1 cellular context compared by ENCODE assay signal in the genomic region with DNA sequence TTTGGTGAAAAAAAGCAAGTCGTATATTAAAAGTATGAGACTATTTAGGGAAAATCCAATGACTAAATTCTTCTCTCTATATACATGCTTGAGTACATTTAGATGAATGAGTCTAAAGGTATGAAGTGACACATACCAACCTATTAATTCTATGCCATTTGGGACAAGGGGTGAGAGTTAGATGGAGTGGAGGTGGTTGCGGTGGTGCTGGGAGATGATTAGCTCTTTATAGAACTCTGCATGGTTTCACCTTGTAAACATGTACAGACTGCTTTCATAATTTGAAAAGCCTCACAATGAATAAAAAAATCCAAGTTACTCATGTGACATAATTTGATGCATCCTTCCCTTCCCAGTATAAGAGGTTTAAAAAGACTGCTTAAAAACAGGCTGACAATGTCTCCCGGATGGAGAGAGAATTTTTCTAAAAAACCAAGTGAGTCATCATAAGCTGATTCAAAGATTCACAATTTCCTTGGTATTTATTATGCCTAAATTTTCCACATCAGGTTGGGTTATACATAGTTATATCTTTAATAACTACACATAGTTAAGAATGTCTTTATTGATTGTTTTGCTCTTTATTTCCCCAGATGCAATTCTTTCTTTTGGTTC.
TF ChIP-seq lines count a peak whose summit lies in the region.

No MANE protein-coding gene starts in this region.

TF ChIP-seq in GM23338, 12 proteins besides CTCF, POLR2A, EP300 and RAD21:
- no peak for TF ChIP-seq ETS1 (IDR thresholded peaks at IDR 0.05)
- no peak for TF ChIP-seq JUNB (IDR thresholded peaks at IDR 0.05; ENCODE audit: unreplicated experiment)
